ENCODE assay signal across 23 cellular contexts in genomic region chr13:113116871-113117271, GRCh38. TPM values are rescaled to one million over a fixed set of nuclear protein-coding genes. Genes with fewer than 3 reads are reported as not detected.
"Had no signal": no experiment of that assay in that cellular context is flagged by ENCODE, and none has a peak within 500 bp of the region (broad histone marks: within the 10 kb centered on the region; RNA-seq: fewer than 3 reads in every experiment).

No MANE protein-coding gene starts in this region.

- H3K36me3 ChIP-seq: esophagus muscularis mucosa, gastroesophageal sphincter, heart left ventricle, left ventricle myocardium inferior, neural progenitor cell, ovary, transverse colon had no signal

- DNase-seq: activated CD8-positive, alpha-beta T cell treated with anti-CD3 and anti-CD28 coated beads for 36 hours; activated gamma-delta T cell treated with Interleukin-2 at 50 U/mL for 16 hours; activated naive CD8-positive, alpha-beta T cell treated with anti-CD3 and anti-CD28 coated beads for 36 hours; activated T-cell treated with anti-CD3 and anti-CD28 coated beads, Interleukin-2, amount 50 U/mL, for 48 hours; amniotic stem cell; effector CD8-positive, alpha-beta T cell; left ventricle myocardium inferior; mammary epithelial cell; mucosa of descending colon; naive thymus-derived CD4-positive, alpha-beta T cell; stimulated activated naive B cell treated with anti-CD40 and anti-IgM and Interleukin-4, amounts not matched to agents 10 μg/mL and 1 μg/mL and 100 μg/mL, for 72 hours; substantia nigra; transverse colon had no signal

- H3K4me2 ChIP-seq: neural progenitor cell, smooth muscle cell had no signal

- H3K4me1 ChIP-seq: heart left ventricle, left ventricle myocardium inferior, neural progenitor cell, right lobe of liver, transverse colon had no signal

- H2AFZ ChIP-seq: neural progenitor cell had no signal

- ATAC-seq: activated CD8-positive, alpha-beta T cell treated with anti-CD3 and anti-CD28 coated beads for 36 hours; gastroesophageal sphincter; heart left ventricle; mucosa of descending colon; naive thymus-derived CD4-positive, alpha-beta T cell; right lobe of liver; stimulated activated naive B cell treated with anti-CD40 and anti-IgM and Interleukin-4, amounts not matched to agents 10 μg/mL and 1 μg/mL and 100 μg/mL, for 72 hours had no signal

- H3K27me3 ChIP-seq: neural progenitor cell, ovary, right lobe of liver, transverse colon had no signal

- H3K4me3 ChIP-seq: esophagus muscularis mucosa, gastroesophageal sphincter, heart left ventricle, left ventricle myocardium inferior, mucosa of descending colon, neural progenitor cell, ovary, right lobe of liver, smooth muscle cell, transverse colon had no signal

- H3K27ac ChIP-seq: esophagus muscularis mucosa, gastroesophageal sphincter, heart left ventricle, left ventricle myocardium inferior, neural progenitor cell, ovary, right lobe of liver, transverse colon had no signal

- H3K9me3 ChIP-seq: esophagus muscularis mucosa, gastroesophageal sphincter, heart left ventricle, left ventricle myocardium inferior, mucosa of descending colon, ovary, right lobe of liver, transverse colon had no signal

- H3K9ac ChIP-seq: neural progenitor cell had no signal

RNA-seq across cellular contexts. Expression of gene F10, which starts 5.7 kb away (rescaled TPM):
- total RNA-seq: activated CD8-positive, alpha-beta T cell treated with anti-CD3 and anti-CD28 coated beads for 36 hours; activated naive CD8-positive, alpha-beta T cell treated with anti-CD3 and anti-CD28 coated beads for 36 hours; endothelial cell of umbilical vein; mammary epithelial cell; naive thymus-derived CD4-positive, alpha-beta T cell had no signal
- polyA plus RNA-seq: mammary epithelial cell; naive thymus-derived CD4-positive, alpha-beta T cell had no signal

RNA-seq across cellular contexts. Expression of gene F7, which starts 11.3 kb away (rescaled TPM):
- total RNA-seq: endothelial cell of umbilical vein, left ventricle myocardium inferior, mammary epithelial cell, transverse colon had no signal
- polyA plus RNA-seq: endothelial cell of umbilical vein; mammary epithelial cell; naive thymus-derived CD4-positive, alpha-beta T cell had no signal

RNA-seq across cellular contexts. Expression of gene PROZ, which starts 41.6 kb away (rescaled TPM):
- total RNA-seq: activated CD8-positive, alpha-beta T cell treated with anti-CD3 and anti-CD28 coated beads for 36 hours; cerebellum; endothelial cell of umbilical vein; esophagus muscularis mucosa; gastroesophageal sphincter; heart left ventricle; kidney epithelial cell; left ventricle myocardium inferior; mammary epithelial cell; mucosa of descending colon; ovary; smooth muscle cell; transverse colon had no signal
- polyA plus RNA-seq: endothelial cell of umbilical vein; heart left ventricle; mammary epithelial cell; naive thymus-derived CD4-positive, alpha-beta T cell; ovary; smooth muscle cell had no signal
